1 cellular context compared by ENCODE assay signal in the genomic region with DNA sequence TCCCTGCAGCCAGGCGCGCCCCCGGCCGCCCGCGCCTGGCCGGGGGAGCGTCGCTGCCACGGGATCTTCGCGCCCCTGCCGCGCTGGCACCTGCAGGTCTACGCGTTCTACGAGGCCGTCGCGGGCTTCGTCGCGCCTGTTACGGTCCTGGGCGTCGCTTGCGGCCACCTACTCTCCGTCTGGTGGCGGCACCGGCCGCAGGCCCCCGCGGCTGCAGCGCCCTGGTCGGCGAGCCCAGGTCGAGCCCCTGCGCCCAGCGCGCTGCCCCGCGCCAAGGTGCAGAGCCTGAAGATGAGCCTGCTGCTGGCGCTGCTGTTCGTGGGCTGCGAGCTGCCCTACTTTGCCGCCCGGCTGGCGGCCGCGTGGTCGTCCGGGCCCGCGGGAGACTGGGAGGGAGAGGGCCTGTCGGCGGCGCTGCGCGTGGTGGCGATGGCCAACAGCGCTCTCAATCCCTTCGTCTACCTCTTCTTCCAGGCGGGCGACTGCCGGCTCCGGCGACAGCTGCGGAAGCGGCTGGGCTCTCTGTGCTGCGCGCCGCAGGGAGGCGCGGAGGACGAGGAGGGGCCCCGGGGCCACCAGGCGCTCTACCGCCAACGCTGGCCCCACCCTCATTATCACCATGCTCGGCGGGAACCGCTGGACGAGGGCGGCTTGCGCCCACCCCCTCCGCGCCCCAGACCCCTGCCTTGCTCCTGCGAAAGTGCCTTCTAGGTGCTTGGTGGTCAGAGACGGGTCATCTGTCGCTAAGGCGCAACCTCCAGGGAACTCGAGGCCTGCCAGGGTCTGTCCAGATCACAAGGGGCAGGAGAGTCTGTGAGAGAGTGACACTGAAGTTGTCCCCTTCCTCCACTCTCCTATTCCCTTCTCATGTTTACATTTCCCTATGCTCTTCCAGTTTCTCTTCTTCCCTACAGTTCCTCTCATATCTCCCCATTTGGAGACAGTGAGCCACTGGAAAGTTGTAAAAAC.
TF ChIP-seq lines count a peak whose summit lies in the region.

No MANE protein-coding gene starts in this region.

TF ChIP-seq in HepG2, 621 proteins besides CTCF, POLR2A, EP300 and RAD21 (continued from another document and continues in another):
- TF ChIP-seq ZNF841 (CRISPR knock-in tag; IDR thresholded peaks at IDR 0.05; ENCODE audit: borderline replicate concordance) (peak; percentile 92), ZSCAN12 (CRISPR knock-in tag; IDR thresholded peaks at IDR 0.05) (0 out of 2 replicates have a peak, but pooled peaks have one; percentile 29), MTA1 (CRISPR knock-in tag; IDR thresholded peaks at IDR 0.05; ENCODE audit: borderline replicate concordance) (peak; percentile 45; the same call in 1 of the 2 replicates), ETV5 (CRISPR knock-in tag; IDR thresholded peaks at IDR 0.05; ENCODE audit: borderline replicate concordance) (peak; percentile 41), MED13 (CRISPR knock-in tag; IDR thresholded peaks at IDR 0.05) (no peak), MED1 (CRISPR knock-in tag; IDR thresholded peaks at IDR 0.05) (0 out of 2 replicates have a peak, but pooled peaks have one; percentile 11), ZNF607 (CRISPR knock-in tag; IDR thresholded peaks at IDR 0.05; ENCODE audit: borderline replicate concordance) (0 out of 2 replicates have a peak, but pooled peaks have one; percentile 35), ARNT2 (CRISPR knock-in tag; IDR thresholded peaks at IDR 0.05; ENCODE audit: low read depth) (peak; percentile 15; the same call in 1 of the 2 replicates), CENPX (CRISPR knock-in tag; IDR thresholded peaks at IDR 0.05) (no peak), NFKB2 (CRISPR knock-in tag; IDR thresholded peaks at IDR 0.05; ENCODE audit: borderline replicate concordance) (peak; percentile 73; the same call in 1 of the 2 replicates), ZNF232 (CRISPR knock-in tag; IDR thresholded peaks at IDR 0.05; ENCODE audit: borderline replicate concordance) (peak; percentile 78; the same call in 1 of the 2 replicates), ZNF160 (CRISPR knock-in tag; IDR thresholded peaks at IDR 0.05) (0 out of 2 replicates have a peak, but pooled peaks have one; percentile 43), ZNF30 (CRISPR knock-in tag; IDR thresholded peaks at IDR 0.05) (0 out of 2 replicates have a peak, but pooled peaks have one; percentile 69), ZNF83 (CRISPR knock-in tag; IDR thresholded peaks at IDR 0.05; ENCODE audit: borderline replicate concordance) (0 out of 2 replicates have a peak, but pooled peaks have one; percentile 58), ZBTB7A (CRISPR knock-in tag; IDR thresholded peaks at IDR 0.05) (0 out of 2 replicates have a peak, but pooled peaks have one; percentile 20), ZNF550 (CRISPR knock-in tag; IDR thresholded peaks at IDR 0.05; ENCODE audit: borderline replicate concordance) (0 out of 2 replicates have a peak, but pooled peaks have one; percentile 77), CAMTA2 (CRISPR knock-in tag; IDR thresholded peaks at IDR 0.05; ENCODE audit: borderline replicate concordance) (0 out of 2 replicates have a peak, but pooled peaks have one; percentile 26), ZFP90 (CRISPR knock-in tag; IDR thresholded peaks at IDR 0.05; ENCODE audit: borderline replicate concordance) (peak; percentile 45; the same call in 1 of the 2 replicates), ZNF180 (CRISPR knock-in tag; IDR thresholded peaks at IDR 0.05; ENCODE audit: borderline replicate concordance, low read depth) (no peak), FOXC1 (CRISPR knock-in tag; IDR thresholded peaks at IDR 0.05; ENCODE audit: borderline replicate concordance) (peak; percentile 42; the same call in 1 of the 2 replicates), ZNF878 (CRISPR knock-in tag; IDR thresholded peaks at IDR 0.05) (no peak), ZNF562 (CRISPR knock-in tag; IDR thresholded peaks at IDR 0.05; ENCODE audit: borderline replicate concordance) (peak; percentile 78; the same call in 1 of the 2 replicates), ZNF282 (IDR thresholded peaks at IDR 0.05; ENCODE audit: partially characterized antibody) (no peak), ZC3H13 (CRISPR knock-in tag; IDR thresholded peaks at IDR 0.05) (peak; percentile 86), ZMYM4 (CRISPR knock-in tag; IDR thresholded peaks at IDR 0.05) (peak; percentile 65), ZNF547 (CRISPR knock-in tag; IDR thresholded peaks at IDR 0.05) (peak; percentile 80), ZFX (CRISPR knock-in tag; IDR thresholded peaks at IDR 0.05; ENCODE audit: low read depth) (no peak; the same call in none of the 2 replicates), ZNF709 (CRISPR knock-in tag; IDR thresholded peaks at IDR 0.05) (peak; percentile 49; the same call in 1 of the 2 replicates), ZNF672 (CRISPR knock-in tag; IDR thresholded peaks at IDR 0.05) (no peak), IKZF4 (CRISPR knock-in tag; IDR thresholded peaks at IDR 0.05; ENCODE audit: borderline replicate concordance, low read depth, not compliant biosample characterization) (peak; percentile 35), ZNF335 (CRISPR knock-in tag; IDR thresholded peaks at IDR 0.05) (no peak), ERF (CRISPR knock-in tag; IDR thresholded peaks at IDR 0.05) (0 out of 2 replicates have a peak, but pooled peaks have one; percentile 25), ZNF773 (CRISPR knock-in tag; IDR thresholded peaks at IDR 0.05; ENCODE audit: borderline replicate concordance) (peak; percentile 19; the same call in 1 of the 2 replicates), MYC (CRISPR knock-in tag; IDR thresholded peaks at IDR 0.05; ENCODE audit: borderline replicate concordance) (peak; percentile 76)
- TF ChIP-seq, protein P1, sequence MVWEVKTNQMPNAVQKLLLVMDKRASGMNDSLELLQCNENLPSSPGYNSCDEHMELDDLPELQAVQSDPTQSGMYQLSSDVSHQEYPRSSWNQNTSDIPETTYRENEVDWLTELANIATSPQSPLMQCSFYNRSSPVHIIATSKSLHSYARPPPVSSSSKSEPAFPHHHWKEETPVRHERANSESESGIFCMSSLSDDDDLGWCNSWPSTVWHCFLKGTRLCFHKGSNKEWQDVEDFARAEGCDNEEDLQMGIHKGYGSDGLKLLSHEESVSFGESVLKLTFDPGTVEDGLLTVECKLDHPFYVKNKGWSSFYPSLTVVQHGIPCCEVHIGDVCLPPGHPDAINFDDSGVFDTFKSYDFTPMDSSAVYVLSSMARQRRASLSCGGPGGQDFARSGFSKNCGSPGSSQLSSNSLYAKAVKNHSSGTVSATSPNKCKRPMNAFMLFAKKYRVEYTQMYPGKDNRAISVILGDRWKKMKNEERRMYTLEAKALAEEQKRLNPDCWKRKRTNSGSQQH (CRISPR knock-in tag; IDR thresholded peaks at IDR 0.05; ENCODE audit: low read depth), result 0 out of 2 replicates have a peak, but pooled peaks have one; percentile 43
- TF ChIP-seq, protein P2, sequence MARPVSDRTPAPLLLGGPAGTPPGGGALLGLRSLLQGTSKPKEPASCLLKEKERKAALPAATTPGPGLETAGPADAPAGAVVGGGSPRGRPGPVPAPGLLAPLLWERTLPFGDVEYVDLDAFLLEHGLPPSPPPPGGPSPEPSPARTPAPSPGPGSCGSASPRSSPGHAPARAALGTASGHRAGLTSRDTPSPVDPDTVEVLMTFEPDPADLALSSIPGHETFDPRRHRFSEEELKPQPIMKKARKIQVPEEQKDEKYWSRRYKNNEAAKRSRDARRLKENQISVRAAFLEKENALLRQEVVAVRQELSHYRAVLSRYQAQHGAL (CRISPR knock-in tag; IDR thresholded peaks at IDR 0.05; ENCODE audit: not compliant biosample characterization), result peak; percentile 51
- TF ChIP-seq, protein P3, sequence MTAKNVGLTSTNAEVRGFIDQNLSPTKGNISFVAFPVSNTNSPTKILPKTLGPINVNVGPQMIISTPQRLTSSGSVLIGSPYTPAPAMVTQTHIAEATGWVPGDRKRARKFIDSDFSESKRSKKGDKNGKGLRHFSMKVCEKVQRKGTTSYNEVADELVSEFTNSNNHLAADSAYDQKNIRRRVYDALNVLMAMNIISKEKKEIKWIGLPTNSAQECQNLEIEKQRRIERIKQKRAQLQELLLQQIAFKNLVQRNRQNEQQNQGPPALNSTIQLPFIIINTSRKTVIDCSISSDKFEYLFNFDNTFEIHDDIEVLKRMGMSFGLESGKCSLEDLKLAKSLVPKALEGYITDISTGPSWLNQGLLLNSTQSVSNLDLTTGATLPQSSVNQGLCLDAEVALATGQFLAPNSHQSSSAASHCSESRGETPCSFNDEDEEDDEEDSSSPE (CRISPR knock-in tag; IDR thresholded peaks at IDR 0.05), result peak; percentile 67
- TF ChIP-seq, protein P4, sequence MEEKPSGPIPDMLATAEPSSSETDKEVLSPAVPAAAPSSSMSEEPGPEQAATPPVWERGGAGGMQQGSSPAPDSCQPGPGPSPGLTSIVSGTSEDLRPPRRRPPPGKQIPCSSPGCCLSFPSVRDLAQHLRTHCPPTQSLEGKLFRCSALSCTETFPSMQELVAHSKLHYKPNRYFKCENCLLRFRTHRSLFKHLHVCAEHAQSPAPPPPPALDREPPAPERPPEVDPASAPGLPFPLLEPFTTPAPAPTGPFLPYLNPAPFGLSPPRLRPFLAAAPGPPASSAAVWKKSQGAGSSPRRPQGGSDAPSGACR (CRISPR knock-in tag; IDR thresholded peaks at IDR 0.05), result peak; percentile 61; the same call in 1 of the 2 replicates
- TF ChIP-seq, protein P5, sequence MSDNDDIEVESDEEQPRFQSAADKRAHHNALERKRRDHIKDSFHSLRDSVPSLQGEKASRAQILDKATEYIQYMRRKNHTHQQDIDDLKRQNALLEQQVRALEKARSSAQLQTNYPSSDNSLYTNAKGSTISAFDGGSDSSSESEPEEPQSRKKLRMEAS (IDR thresholded peaks at IDR 0.05), result peak; percentile 78
- TF ChIP-seq, protein P6, sequence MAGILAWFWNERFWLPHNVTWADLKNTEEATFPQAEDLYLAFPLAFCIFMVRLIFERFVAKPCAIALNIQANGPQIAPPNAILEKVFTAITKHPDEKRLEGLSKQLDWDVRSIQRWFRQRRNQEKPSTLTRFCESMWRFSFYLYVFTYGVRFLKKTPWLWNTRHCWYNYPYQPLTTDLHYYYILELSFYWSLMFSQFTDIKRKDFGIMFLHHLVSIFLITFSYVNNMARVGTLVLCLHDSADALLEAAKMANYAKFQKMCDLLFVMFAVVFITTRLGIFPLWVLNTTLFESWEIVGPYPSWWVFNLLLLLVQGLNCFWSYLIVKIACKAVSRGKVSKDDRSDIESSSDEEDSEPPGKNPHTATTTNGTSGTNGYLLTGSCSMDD (CRISPR knock-in tag; IDR thresholded peaks at IDR 0.05), result no peak
- TF ChIP-seq, protein P7, sequence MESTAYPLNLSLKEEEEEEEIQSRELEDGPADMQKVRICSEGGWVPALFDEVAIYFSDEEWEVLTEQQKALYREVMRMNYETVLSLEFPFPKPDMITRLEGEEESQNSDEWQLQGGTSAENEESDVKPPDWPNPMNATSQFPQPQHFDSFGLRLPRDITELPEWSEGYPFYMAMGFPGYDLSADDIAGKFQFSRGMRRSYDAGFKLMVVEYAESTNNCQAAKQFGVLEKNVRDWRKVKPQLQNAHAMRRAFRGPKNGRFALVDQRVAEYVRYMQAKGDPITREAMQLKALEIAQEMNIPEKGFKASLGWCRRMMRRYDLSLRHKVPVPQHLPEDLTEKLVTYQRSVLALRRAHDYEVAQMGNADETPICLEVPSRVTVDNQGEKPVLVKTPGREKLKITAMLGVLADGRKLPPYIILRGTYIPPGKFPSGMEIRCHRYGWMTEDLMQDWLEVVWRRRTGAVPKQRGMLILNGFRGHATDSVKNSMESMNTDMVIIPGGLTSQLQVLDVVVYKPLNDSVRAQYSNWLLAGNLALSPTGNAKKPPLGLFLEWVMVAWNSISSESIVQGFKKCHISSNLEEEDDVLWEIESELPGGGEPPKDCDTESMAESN (CRISPR knock-in tag; conservative IDR thresholded peaks at IDR 0.05), result peak; percentile 56; the same call in 1 of the 2 replicates
- TF ChIP-seq, protein P8, sequence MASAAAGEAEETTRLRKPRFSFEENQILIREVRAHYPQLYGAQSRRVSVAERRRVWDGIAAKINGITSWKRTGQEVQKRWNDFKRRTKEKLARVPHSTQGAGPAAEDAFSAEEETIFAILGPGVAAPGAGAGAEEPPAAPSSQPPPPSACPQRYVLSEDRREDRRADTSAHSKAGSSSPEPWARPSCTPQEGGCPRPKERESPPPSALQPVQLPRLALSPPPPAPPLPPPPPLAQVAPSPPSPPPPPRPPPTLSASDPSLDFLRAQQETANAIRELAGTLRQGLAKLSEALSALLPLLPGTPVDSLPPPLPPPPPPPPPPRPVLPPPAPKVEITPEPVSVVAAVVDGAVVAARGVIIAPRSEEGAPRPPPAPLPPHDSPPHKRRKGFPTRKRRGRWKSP (CRISPR knock-in tag; IDR thresholded peaks at IDR 0.05), result peak; percentile 94
- TF ChIP-seq, protein P9, sequence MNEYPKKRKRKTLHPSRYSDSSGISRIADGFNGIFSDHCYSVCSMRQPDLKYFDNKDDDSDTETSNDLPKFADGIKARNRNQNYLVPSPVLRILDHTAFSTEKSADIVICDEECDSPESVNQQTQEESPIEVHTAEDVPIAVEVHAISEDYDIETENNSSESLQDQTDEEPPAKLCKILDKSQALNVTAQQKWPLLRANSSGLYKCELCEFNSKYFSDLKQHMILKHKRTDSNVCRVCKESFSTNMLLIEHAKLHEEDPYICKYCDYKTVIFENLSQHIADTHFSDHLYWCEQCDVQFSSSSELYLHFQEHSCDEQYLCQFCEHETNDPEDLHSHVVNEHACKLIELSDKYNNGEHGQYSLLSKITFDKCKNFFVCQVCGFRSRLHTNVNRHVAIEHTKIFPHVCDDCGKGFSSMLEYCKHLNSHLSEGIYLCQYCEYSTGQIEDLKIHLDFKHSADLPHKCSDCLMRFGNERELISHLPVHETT (CRISPR knock-in tag; conservative IDR thresholded peaks at IDR 0.05), result peak; percentile 27; the same call in 1 of the 2 replicates
- TF ChIP-seq, protein P10, sequence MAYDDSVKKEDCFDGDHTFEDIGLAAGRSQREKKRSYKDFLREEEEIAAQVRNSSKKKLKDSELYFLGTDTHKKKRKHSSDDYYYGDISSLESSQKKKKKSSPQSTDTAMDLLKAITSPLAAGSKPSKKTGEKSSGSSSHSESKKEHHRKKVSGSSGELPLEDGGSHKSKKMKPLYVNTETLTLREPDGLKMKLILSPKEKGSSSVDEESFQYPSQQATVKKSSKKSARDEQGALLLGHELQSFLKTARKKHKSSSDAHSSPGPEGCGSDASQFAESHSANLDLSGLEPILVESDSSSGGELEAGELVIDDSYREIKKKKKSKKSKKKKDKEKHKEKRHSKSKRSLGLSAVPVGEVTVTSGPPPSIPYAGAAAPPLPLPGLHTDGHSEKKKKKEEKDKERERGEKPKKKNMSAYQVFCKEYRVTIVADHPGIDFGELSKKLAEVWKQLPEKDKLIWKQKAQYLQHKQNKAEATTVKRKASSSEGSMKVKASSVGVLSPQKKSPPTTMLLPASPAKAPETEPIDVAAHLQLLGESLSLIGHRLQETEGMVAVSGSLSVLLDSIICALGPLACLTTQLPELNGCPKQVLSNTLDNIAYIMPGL (CRISPR knock-in tag; IDR thresholded peaks at IDR 0.05; ENCODE audit: borderline replicate concordance in 1 of 2, low read depth in 1 of 2), result peak in 1 of 2 experiments; percentile 47; a peak in 2 of 4 replicates
- TF ChIP-seq, protein P11, sequence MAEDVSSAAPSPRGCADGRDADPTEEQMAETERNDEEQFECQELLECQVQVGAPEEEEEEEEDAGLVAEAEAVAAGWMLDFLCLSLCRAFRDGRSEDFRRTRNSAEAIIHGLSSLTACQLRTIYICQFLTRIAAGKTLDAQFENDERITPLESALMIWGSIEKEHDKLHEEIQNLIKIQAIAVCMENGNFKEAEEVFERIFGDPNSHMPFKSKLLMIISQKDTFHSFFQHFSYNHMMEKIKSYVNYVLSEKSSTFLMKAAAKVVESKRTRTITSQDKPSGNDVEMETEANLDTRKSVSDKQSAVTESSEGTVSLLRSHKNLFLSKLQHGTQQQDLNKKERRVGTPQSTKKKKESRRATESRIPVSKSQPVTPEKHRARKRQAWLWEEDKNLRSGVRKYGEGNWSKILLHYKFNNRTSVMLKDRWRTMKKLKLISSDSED (CRISPR knock-in tag; IDR thresholded peaks at IDR 0.05), result 0 out of 2 replicates have a peak, but pooled peaks have one; percentile 51
